8 cellular contexts compared by ENCODE assay signal in the genomic region with DNA sequence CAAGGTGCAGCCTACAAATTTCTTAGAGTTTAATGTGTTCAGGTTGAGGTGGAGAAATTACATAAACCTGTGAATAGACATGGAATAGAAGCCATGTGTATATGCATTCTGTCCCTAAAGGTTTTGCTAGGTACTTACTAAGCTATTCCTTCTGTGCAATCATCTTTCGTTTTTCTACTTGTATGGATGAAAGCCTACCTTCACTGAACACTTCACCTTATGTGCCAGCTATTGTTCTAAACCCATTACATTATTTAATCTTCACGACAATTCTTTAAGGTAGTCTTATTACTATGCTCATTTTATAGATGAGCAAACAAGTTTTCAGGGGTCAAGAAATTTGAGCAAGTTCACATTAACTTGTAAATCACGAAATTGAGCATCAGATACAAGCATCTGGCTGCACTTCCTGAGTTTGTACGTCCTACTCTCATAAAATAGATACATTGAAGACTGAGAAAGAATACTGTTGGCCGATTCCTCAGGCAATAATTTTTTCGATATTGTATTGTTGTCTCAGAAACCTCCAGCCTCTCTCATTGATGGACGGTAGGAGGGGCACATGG. TPM values are rescaled to one million over a fixed set of nuclear protein-coding genes. Genes with fewer than 3 reads are reported as not detected.
DNase-seq lines count a peak whose midpoint lies in the region; ATAC-seq and TF ChIP-seq lines count a peak whose summit lies in the region.

No MANE protein-coding gene starts in this region.

- H3K4me3 Mint-ChIP-seq in activated naive CD8-positive, alpha-beta T cell treated with anti-CD3 and anti-CD28 coated beads, Interleukin-2, amount 50 U/mL, for 24 hours: peak overlapping the region; percentile 84

- H3K36me3 Mint-ChIP-seq in activated naive CD8-positive, alpha-beta T cell treated with anti-CD3 and anti-CD28 coated beads, Interleukin-2, amount 50 U/mL, for 24 hours (ENCODE audit: low read depth): peaks cover 22% of the 10 kb centered on the region

- no peak for ATAC-seq in heart left ventricle
- ATAC-seq in activated naive CD8-positive, alpha-beta T cell treated with anti-CD3 and anti-CD28 coated beads, Interleukin-2, amount 50 U/mL, for 24 hours: no peak
- ATAC-seq in right lobe of liver: no peak
- no peak for ATAC-seq in upper lobe of right lung
- no peak for ATAC-seq in GM19467 (IDR thresholded peaks at IDR 0.05; ENCODE audit: unreplicated experiment)

- no peaks in the 10 kb centered on the region for H3K27me3 Mint-ChIP-seq in activated naive CD8-positive, alpha-beta T cell treated with anti-CD3 and anti-CD28 coated beads, Interleukin-2, amount 50 U/mL, for 24 hours

- no peaks in the 10 kb centered on the region for H3K9me3 Mint-ChIP-seq in activated naive CD8-positive, alpha-beta T cell treated with anti-CD3 and anti-CD28 coated beads, Interleukin-2, amount 50 U/mL, for 24 hours

- H3K9me3 ChIP-seq in heart left ventricle (no peaks in the 10 kb centered on the region), right lobe of liver (no peaks in the 10 kb centered on the region), upper lobe of right lung (no peaks in the 10 kb centered on the region)

- WGBS in heart left ventricle, 4 donors: 20 to 26% (median 25%) methylated on average over 7 of the region's 7 CpGs
- 21% methylated on average over 7 of the region's 7 CpGs for WGBS in right lobe of liver (ENCODE audit: insufficient coverage, low coverage, low lambda C conversion rate, missing lambda C conversion rate)

- peak overlapping the region in 11 of 12 donors; percentile 69 to 91 (median 74) for H3K27ac ChIP-seq in heart left ventricle
- peak overlapping the region in 2 of 3 donors; percentile 50 to 64 for H3K27ac ChIP-seq in right lobe of liver
- peak overlapping the region; percentile 83 for H3K27ac ChIP-seq in upper lobe of right lung

- TF ChIP-seq CTCF in heart left ventricle (IDR thresholded peaks at IDR 0.05) (no peak), right lobe of liver (IDR thresholded peaks at IDR 0.05) (no peak), upper lobe of right lung (IDR thresholded peaks at IDR 0.05) (no peak)

- intact Hi-C loops in heart left ventricle (cut with DNase I): loop anchor here in 1 of 10 donors (2.0 kb wide), 1 partner anchor 26 kb away; the partner anchor contains the start of gene SCAPER
- intact Hi-C loops in cardiac septum (cut with DNase I): loop anchor here (1.0 kb wide), 1 partner anchor 26 kb away; the partner anchor contains the start of gene SCAPER
- intact Hi-C loops in right lobe of liver (cut with DNase I): no loop called here
- intact Hi-C loops in upper lobe of right lung (cut with DNase I): no loop called here

- H3K27me3 ChIP-seq in heart left ventricle (no peaks in the 10 kb centered on the region), right lobe of liver (no peaks in the 10 kb centered on the region), upper lobe of right lung (no peaks in the 10 kb centered on the region)

- H3K36me3 ChIP-seq in heart left ventricle: peaks cover 0 to 32% (median 18%) of the 10 kb centered on the region in 9 donors
- H3K36me3 ChIP-seq in right lobe of liver: peaks cover 0 to 13% (median 0%) of the 10 kb centered on the region in 4 donors
- H3K36me3 ChIP-seq in upper lobe of right lung: peaks cover 15% of the 10 kb centered on the region

- H3K4me1 Mint-ChIP-seq in activated naive CD8-positive, alpha-beta T cell treated with anti-CD3 and anti-CD28 coated beads, Interleukin-2, amount 50 U/mL, for 24 hours: peaks cover 33% of the 10 kb centered on the region

- TF ChIP-seq POLR2A in heart left ventricle (IDR thresholded peaks at IDR 0.05) (no peak), right lobe of liver (IDR thresholded peaks at IDR 0.05) (no peak)

- H3K4me1 ChIP-seq in heart left ventricle: peaks cover 0 to 19% (median 10%) of the 10 kb centered on the region in 12 donors
- peaks cover 0 to 11% (median 0%) of the 10 kb centered on the region in 4 donors for H3K4me1 ChIP-seq in right lobe of liver
- peaks cover 6% of the 10 kb centered on the region for H3K4me1 ChIP-seq in upper lobe of right lung

- DNase-seq in heart left ventricle (no peak), cardiac septum (ENCODE audit: low spot score) (no peak), right lobe of liver (no peak), upper lobe of right lung (no peak), NK-92 (lab: John Stamatoyannopoulos, UW; ENCODE audit: unreplicated experiment) (no peak)
- DNase-seq in activated naive CD8-positive, alpha-beta T cell treated with anti-CD3 and anti-CD28 coated beads, Interleukin-2, amount 50 U/mL, for 24 hours: no peak
- no peak for DNase-seq in activated CD8-positive, alpha-beta memory T cell treated with anti-CD3 and anti-CD28 coated beads, Interleukin-2, amount 50 U/mL, for 48 hours

- H3K27ac Mint-ChIP-seq in activated naive CD8-positive, alpha-beta T cell treated with anti-CD3 and anti-CD28 coated beads, Interleukin-2, amount 50 U/mL, for 24 hours: peak overlapping the region; percentile 83

- H3K4me3 ChIP-seq in heart left ventricle (peak overlapping the region; percentile 10 to 100 (median 78)), right lobe of liver (peak overlapping the region; percentile 59 to 79 (median 65)), upper lobe of right lung (peak overlapping the region; percentile 75)

RNA-seq across cellular contexts. Expression of gene RCN2, which starts 0.6 kb away (rescaled TPM):
- total RNA-seq in heart left ventricle: 10 to 100 TPM; 22.2 to 32.9 (median 28.7) TPM
- 10 to 100 TPM; 17.3 to 38.6 TPM for polyA plus RNA-seq in heart left ventricle
- total RNA-seq in cardiac septum: 30.3 TPM
- 10 to 100 TPM in 3 of 6 experiments, 1 to 10 TPM in 3; 5.6 to 17.6 (median 11.8) TPM for total RNA-seq in right lobe of liver
- 39.4 TPM for total RNA-seq in upper lobe of right lung

RNA-seq across cellular contexts. Expression of gene SCAPER, which starts 25.8 kb away (rescaled TPM):
- 10 to 100 TPM; 27.7 to 53.9 (median 41.5) TPM for total RNA-seq in heart left ventricle
- 10 to 100 TPM in 1 of 2 donors, 1 to 10 TPM in 1; 6.7 to 12.0 TPM for polyA plus RNA-seq in heart left ventricle
- 31.9 TPM for total RNA-seq in cardiac septum
- 10 to 100 TPM in 3 of 6 experiments, 1 to 10 TPM in 3; 6.7 to 17.3 (median 10.4) TPM for total RNA-seq in right lobe of liver
- 44.3 TPM for total RNA-seq in upper lobe of right lung
